25 cellular contexts compared by ENCODE assay signal in the genomic region with DNA sequence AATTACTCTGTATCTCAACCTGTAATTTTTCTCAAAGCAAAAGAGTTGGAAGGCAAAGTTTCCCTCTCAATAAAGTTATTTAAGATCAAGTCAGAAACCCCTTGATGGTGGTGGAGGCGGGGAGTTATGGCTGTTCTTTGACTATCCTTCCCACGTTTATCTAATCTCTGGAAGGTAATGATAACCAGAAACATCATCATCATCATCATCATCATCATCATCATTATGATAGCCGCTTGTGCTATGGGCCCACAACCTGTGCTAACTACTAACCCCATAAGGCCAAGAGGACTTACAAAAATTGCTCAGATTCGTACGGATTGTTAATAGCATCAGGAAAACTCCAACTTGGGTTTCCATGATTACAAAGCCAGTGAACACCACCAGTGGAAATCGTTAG.
"Had no signal": no experiment of that assay in that cellular context is flagged by ENCODE, and none has a peak within 500 bp of the region (broad histone marks: within the 10 kb centered on the region; RNA-seq: fewer than 3 reads in every experiment).

No MANE protein-coding gene starts in this region.

- H3K4me3 ChIP-seq: pancreas, psoas muscle, sigmoid colon, stomach, thoracic aorta, thyroid gland, tibial nerve, upper lobe of left lung, vagina had no signal

- DNase-seq: naive thymus-derived CD8-positive, alpha-beta T cell; nephron progenitor cell; nucleus accumbens; pancreas; psoas muscle; right cardiac atrium; sigmoid colon; small intestine; stimulated activated CD4-positive, alpha-beta T cell treated with anti-CD3 and anti-CD28 coated beads, Interleukin-15, amount 100 ng/mL, for 24 hours; stimulated activated CD4-positive, alpha-beta T cell treated with anti-CD3 and anti-CD28 coated beads, Interleukin-2, amount 100 ng/mL, for 24 hours; stimulated activated CD4-positive, alpha-beta T cell treated with anti-CD3 and anti-CD28 coated beads, Interleukin-2, amount 100 ng/mL, for 48 hours; stimulated activated CD4-positive, alpha-beta T cell treated with anti-CD3 and anti-CD28 coated beads, Interleukin-4, amount 100 ng/mL, for 24 hours; stimulated activated naive B cell treated with anti-CD40 and anti-IgM and Interleukin-4, amounts not matched to agents 10 μg/mL and 1 μg/mL and 100 μg/mL, for 72 hours; stimulated activated naive CD4-positive, alpha-beta T cell treated with Interleukin-2 at 50 U/mL for 16 hours; stomach; thyroid gland; trophoblast cell; upper lobe of left lung had no signal

- H3K27ac ChIP-seq: neutrophil, pancreas, psoas muscle, sigmoid colon, stomach, thoracic aorta, thyroid gland, tibial nerve, upper lobe of left lung, vagina had no signal

- H3K4me1 ChIP-seq: pancreas, psoas muscle, stomach, thyroid gland, tibial nerve, upper lobe of left lung, vagina had no signal

- ATAC-seq: naive thymus-derived CD8-positive, alpha-beta T cell; natural killer cell treated with Interleukin-12 subunit alpha and Interleukin-12 subunit beta and Interleukin-15 and Interleukin-18, amount 100 ng/mL, for 72 hours; pancreas; psoas muscle; right cardiac atrium; stimulated activated effector memory CD8-positive, alpha-beta T cell treated with anti-CD3 and anti-CD28 coated beads, Interleukin-12 subunit alpha, Interleukin-12 subunit beta, amount 100 ng/mL, for 72 hours; stimulated activated naive B cell treated with anti-CD40 and anti-IgM and Interleukin-4, amounts not matched to agents 10 μg/mL and 1 μg/mL and 100 μg/mL, for 72 hours had no signal

- H3K9me3 ChIP-seq: neutrophil, pancreas, sigmoid colon, thoracic aorta, thyroid gland, vagina had no signal

- H3K27me3 ChIP-seq: neutrophil, pancreas, sigmoid colon, stomach, thyroid gland, tibial nerve, upper lobe of left lung, vagina had no signal

- H3K36me3 ChIP-seq: neutrophil, pancreas, sigmoid colon, stomach, thoracic aorta, thyroid gland, tibial nerve, upper lobe of left lung, vagina had no signal

- FAIRE-seq: pancreas, small intestine, urothelium cell line had no signal
